10 cellular contexts compared by ENCODE assay signal in genomic region chr16:85607331-85607765, GRCh38. TPM values are rescaled to one million over a fixed set of nuclear protein-coding genes. Genes with fewer than 3 reads are reported as not detected.
DNase-seq lines count a peak whose midpoint lies in the region; TF ChIP-seq lines count a peak whose summit lies in the region.
"Had no signal": no experiment of that assay in that cellular context is flagged by ENCODE, and none has a peak within 500 bp of the region (broad histone marks: within the 10 kb centered on the region; RNA-seq: fewer than 3 reads in every experiment).

No MANE protein-coding gene starts in this region.

- H3K9me3 Mint-ChIP-seq in chondrocyte (ENCODE audit: low read depth) (no peaks in the 10 kb centered on the region), neural progenitor cell (no peaks in the 10 kb centered on the region)

- peak; percentile 53 for DNase-seq in GM06990 (ENCODE audit: extremely low read depth, insufficient read length)
- DNase-seq in NAMALWA (ENCODE audit: low spot score): peak; percentile 88
- no peak for DNase-seq in chondrocyte (ENCODE audit: low spot score)
- DNase-seq in neural progenitor cell (ENCODE audit: low spot score): peak; percentile 91
- no peak for DNase-seq in NCI-H510A (lab: John Stamatoyannopoulos, UW)
- no peak for DNase-seq in stimulated activated naive CD4-positive, alpha-beta T cell (lab: John Stamatoyannopoulos, UW)
- no peak for DNase-seq in NK-92 (lab: John Stamatoyannopoulos, UW; ENCODE audit: unreplicated experiment)
- no peak for DNase-seq in ureter (ENCODE audit: low spot score)
- DNase-seq: NCI-H187 treated with DMSO at 0.1 percent for 48 hours had no signal

- H3K27me3 Mint-ChIP-seq in chondrocyte (ENCODE audit: low read depth) (no peaks in the 10 kb centered on the region), neural progenitor cell (ENCODE audit: insufficient read depth, low read depth) (peaks cover 22% of the 10 kb centered on the region)

- no peak overlapping the region for H3K9ac ChIP-seq in neural progenitor cell
- H3K9ac ChIP-seq: parathyroid adenoma had no signal

- H4K20me1 ChIP-seq in neural progenitor cell (ENCODE audit: low read depth): peaks cover 19% of the 10 kb centered on the region

- H3K4me3 ChIP-seq in GM06990 (replicated peaks; ENCODE audit: low read depth, low read length) (no peak overlapping the region), neural progenitor cell (peak overlapping the region; percentile 33)

- TF ChIP-seq CTCF in GM06990 (IDR thresholded peaks at IDR 0.05; ENCODE audit: insufficient read depth, low read length, poor library complexity, severe bottlenecking): no peak
- peak; percentile 24 for TF ChIP-seq CTCF in chondrocyte (IDR thresholded peaks at IDR 0.05)
- peak; percentile 41 for TF ChIP-seq CTCF in neural progenitor cell (IDR thresholded peaks at IDR 0.05)

- H2AFZ ChIP-seq in neural progenitor cell (replicated peaks): no peak overlapping the region
- H2AFZ ChIP-seq: parathyroid adenoma had no signal

- peaks cover 44% of the 10 kb centered on the region for H3K4me1 ChIP-seq in neural progenitor cell

- H3K27me3 ChIP-seq in GM06990 (replicated peaks; ENCODE audit: control insufficient read depth, insufficient read depth, low read length): no peaks in the 10 kb centered on the region
- peaks cover 18% of the 10 kb centered on the region for H3K27me3 ChIP-seq in neural progenitor cell

- no peak overlapping the region for H3K27ac Mint-ChIP-seq in chondrocyte (ENCODE audit: unreplicated experiment)
- H3K27ac Mint-ChIP-seq in neural progenitor cell: no peak overlapping the region

- H3K36me3 Mint-ChIP-seq in chondrocyte (ENCODE audit: low read depth) (no peaks in the 10 kb centered on the region), neural progenitor cell (no peaks in the 10 kb centered on the region)

- peaks cover 71% of the 10 kb centered on the region for H3F3A ChIP-seq in neural progenitor cell (ENCODE audit: low read depth)

- peaks cover 15% of the 10 kb centered on the region for H3K4me1 Mint-ChIP-seq in chondrocyte (ENCODE audit: low read depth)
- H3K4me1 Mint-ChIP-seq in neural progenitor cell: peaks cover 67% of the 10 kb centered on the region

- H3K36me3 ChIP-seq in GM06990 (ENCODE audit: control insufficient read depth, insufficient read depth, low read length) (no peaks in the 10 kb centered on the region), neural progenitor cell (no peaks in the 10 kb centered on the region)

- peak overlapping the region; percentile 78 for H3K4me2 ChIP-seq in neural progenitor cell

- H3K9me3 ChIP-seq in neural progenitor cell (ENCODE audit: low read depth): no peaks in the 10 kb centered on the region

- H3K27ac ChIP-seq in neural progenitor cell: peak overlapping the region; percentile 59
- H3K27ac ChIP-seq: parathyroid adenoma had no signal

- H3K79me2 ChIP-seq in neural progenitor cell (ENCODE audit: low read depth): no peaks in the 10 kb centered on the region

- H3K4me3 Mint-ChIP-seq in chondrocyte (ENCODE audit: unreplicated experiment): no peak overlapping the region
- peak overlapping the region; percentile 68 for H3K4me3 Mint-ChIP-seq in neural progenitor cell

RNA-seq across cellular contexts. Expression of gene GSE1, which starts 5.8 kb away (rescaled TPM):
- total RNA-seq in chondrocyte (22.6 to 37.1 TPM (median 24.0 TPM) in 3 replicates), neural progenitor cell (ENCODE audit: low replicate concordance) (7.7 and 20.4 TPM in 2 replicates), ureter (49.8 TPM)

Comparison
In these comparisons a context has a peak if more than half of its experiments do, and no peak if none do; other contexts are left out.
1. DNase-seq: peak in GM06990 (single experiment), NAMALWA (single experiment) and neural progenitor cell (single experiment); none in chondrocyte (single experiment), NCI-H510A (single experiment), stimulated activated naive CD4-positive, alpha-beta T cell (0 of 6), NK-92 (single experiment) and ureter (single experiment).